15 cellular contexts compared by ENCODE assay signal in genomic region chr5:56233230-56233629, GRCh38. TPM values are rescaled to one million over a fixed set of nuclear protein-coding genes. Genes with fewer than 3 reads are reported as not detected.
DNase-seq lines count a peak whose midpoint lies in the region; ATAC-seq and TF ChIP-seq lines count a peak whose summit lies in the region.
"Had no signal": no experiment of that assay in that cellular context is flagged by ENCODE, and none has a peak within 500 bp of the region (broad histone marks: within the 10 kb centered on the region; RNA-seq: fewer than 3 reads in every experiment).

Gene ANKRD55, minus strand, starts transcription at chr5:56233330. Its CDS starts 417 bp downstream, at chr5:56232913.

- no peak within 1 kb of the TSS for H2BK120ac ChIP-seq in H9 (ENCODE audit: low read depth, low read length, poor library complexity, severe bottlenecking)
- no peak within 1 kb of the TSS for H2BK120ac ChIP-seq in mesendoderm (ENCODE audit: low read depth, low read length)

- H3K14ac ChIP-seq in H9 (ENCODE audit: insufficient read depth, low read length): no peak within 1 kb of the TSS

- H3K4me3 Mint-ChIP-seq in H9: no peak within 1 kb of the TSS
- H3K4me3 Mint-ChIP-seq: stimulated activated effector memory CD8-positive, alpha-beta T cell treated with anti-CD3 and anti-CD28 coated beads, Interleukin-12 subunit alpha, Interleukin-12 subunit beta, amount 100 ng/mL, for 72 hours; WTC11 had no signal

- H3K79me1 ChIP-seq in H9 (ENCODE audit: insufficient read depth, low read depth, low read length, poor library complexity, severe bottlenecking) (no peaks in the 10 kb centered on the region), mesendoderm (ENCODE audit: low read length) (no peaks in the 10 kb centered on the region)

- H3K79me2 ChIP-seq in H9 (ENCODE audit: insufficient read depth, low read length) (no peaks in the 10 kb centered on the region), mesendoderm (ENCODE audit: control insufficient read depth, insufficient read depth, low read length) (no peaks in the 10 kb centered on the region)

- no peak within 1 kb of the TSS for H3K4me3 ChIP-seq in right cardiac atrium (ENCODE audit: low read length)
- no peak within 1 kb of the TSS for H3K4me3 ChIP-seq in left ventricle myocardium inferior
- H3K4me3 ChIP-seq in mesendoderm (ENCODE audit: low read length): no peak within 1 kb of the TSS
- H3K4me3 ChIP-seq in MG63: no peak within 1 kb of the TSS
- H3K4me3 ChIP-seq: left lung, ovary had no signal

- H3K27ac ChIP-seq in right cardiac atrium (ENCODE audit: low read length) (no peak within 1 kb of the TSS), left ventricle myocardium inferior (replicated peaks) (no peak within 1 kb of the TSS), H9 (ENCODE audit: insufficient read length, low read depth, low read length) (no peak within 1 kb of the TSS), mesendoderm (ENCODE audit: low read depth, low read length) (no peak within 1 kb of the TSS)
- H3K27ac ChIP-seq: KMS-11, left lung, ovary had no signal

- H3K23me2 ChIP-seq in H9 (ENCODE audit: insufficient read length, low read depth, low read length, poor library complexity, severe bottlenecking): no peaks in the 10 kb centered on the region

- no peak within 1 kb of the TSS; a peak in 1 of 7 replicates for H3K27ac Mint-ChIP-seq in H9
- H3K27ac Mint-ChIP-seq: stimulated activated effector memory CD8-positive, alpha-beta T cell treated with anti-CD3 and anti-CD28 coated beads, Interleukin-12 subunit alpha, Interleukin-12 subunit beta, amount 100 ng/mL, for 72 hours; WTC11 had no signal

- H3K18ac ChIP-seq in H9 (ENCODE audit: insufficient read length, low read depth, low read length) (no peak within 1 kb of the TSS), mesendoderm (ENCODE audit: low read length) (no peak within 1 kb of the TSS)

- H3K56ac ChIP-seq in H9 (ENCODE audit: insufficient read length, low read depth, low read length) (no peak within 1 kb of the TSS), mesendoderm (ENCODE audit: low read length) (no peak within 1 kb of the TSS)

- H3K4me1 ChIP-seq in right cardiac atrium (ENCODE audit: control insufficient read depth, insufficient read depth, low read length): no peaks in the 10 kb centered on the region
- no peaks in the 10 kb centered on the region for H3K4me1 ChIP-seq in left ventricle myocardium inferior
- peaks cover 4% of the 10 kb centered on the region; the same call in 1 of the 2 replicates for H3K4me1 ChIP-seq in H9 (ENCODE audit: insufficient read depth, low read length)
- H3K4me1 ChIP-seq in mesendoderm (ENCODE audit: control insufficient read depth, low read depth, low read length): no peaks in the 10 kb centered on the region
- H3K4me1 ChIP-seq: left lung had no signal

- H2BK5ac ChIP-seq in H9 (ENCODE audit: insufficient read length, low read length) (no peak within 1 kb of the TSS), mesendoderm (ENCODE audit: low read length) (no peak within 1 kb of the TSS)

- no peaks in the 10 kb centered on the region for H3K9me3 Mint-ChIP-seq in H9
- H3K9me3 Mint-ChIP-seq: stimulated activated effector memory CD8-positive, alpha-beta T cell treated with anti-CD3 and anti-CD28 coated beads, Interleukin-12 subunit alpha, Interleukin-12 subunit beta, amount 100 ng/mL, for 72 hours had no signal

- H2AFZ ChIP-seq in H9 (ENCODE audit: low read length): no peak within 1 kb of the TSS

- no peak for DNase-seq in right cardiac atrium
- DNase-seq in left ventricle myocardium inferior: no peak
- DNase-seq in globus pallidus (ENCODE audit: low spot score): peak; percentile 7
- DNase-seq in H9: no peak
- no peak for DNase-seq in mesendoderm
- no peak for DNase-seq in MG63
- DNase-seq: amniotic stem cell, DND-41, left lung, ovary had no signal

- H4K91ac ChIP-seq in H9 (ENCODE audit: insufficient read length, low read depth, low read length): no peak within 1 kb of the TSS

- H3K9me3 ChIP-seq in right cardiac atrium (ENCODE audit: control insufficient read depth, low read length) (no peaks in the 10 kb centered on the region), left ventricle myocardium inferior (replicated peaks) (peaks cover 3% of the 10 kb centered on the region), H9 (ENCODE audit: control insufficient read depth, low read depth, low read length) (no peaks in the 10 kb centered on the region), MG63 (no peaks in the 10 kb centered on the region)
- H3K9me3 ChIP-seq: left lung, ovary had no signal

- no peaks in the 10 kb centered on the region for H3K36me3 ChIP-seq in left ventricle myocardium inferior
- no peaks in the 10 kb centered on the region for H3K36me3 ChIP-seq in mesendoderm (ENCODE audit: control insufficient read depth, insufficient read depth, low read length)
- no peaks in the 10 kb centered on the region for H3K36me3 ChIP-seq in MG63
- H3K36me3 ChIP-seq: left lung, ovary had no signal

- H3K4me1 Mint-ChIP-seq in H9: peaks cover 19 to 23% of the 10 kb centered on the region in 2 experiments
- H3K4me1 Mint-ChIP-seq: stimulated activated effector memory CD8-positive, alpha-beta T cell treated with anti-CD3 and anti-CD28 coated beads, Interleukin-12 subunit alpha, Interleukin-12 subunit beta, amount 100 ng/mL, for 72 hours had no signal

- H3K4me2 ChIP-seq in H9 (ENCODE audit: insufficient read depth, insufficient read length, low read length) (no peak within 1 kb of the TSS), mesendoderm (ENCODE audit: low read length) (no peak within 1 kb of the TSS)
- H3K4me2 ChIP-seq: KMS-11 had no signal

- H3T11ph ChIP-seq in H9 (ENCODE audit: low read length): no peak within 1 kb of the TSS

- H3K27me3 Mint-ChIP-seq in H9 (ENCODE audit: low read depth): peaks cover 1% of the 10 kb centered on the region; the same call in 1 of the 2 replicates

- no peak within 1 kb of the TSS for H2BK12ac ChIP-seq in H9 (ENCODE audit: insufficient read length, low read depth, low read length)

- H3K9ac ChIP-seq in H9 (ENCODE audit: extremely low read depth, insufficient read length, low read length) (no peak within 1 kb of the TSS), mesendoderm (ENCODE audit: low read length) (no peak within 1 kb of the TSS)
- H3K9ac ChIP-seq: KMS-11 had no signal

- no peak within 1 kb of the TSS for H2BK20ac ChIP-seq in H9 (ENCODE audit: low read depth, low read length, poor library complexity, severe bottlenecking)

- H4K20me1 ChIP-seq in H9 (ENCODE audit: control insufficient read depth, insufficient read depth, insufficient read length): no peaks in the 10 kb centered on the region

- TF ChIP-seq CTCF in left ventricle myocardium inferior (IDR thresholded peaks at IDR 0.05; ENCODE audit: borderline replicate concordance) (no peak), H9 (conservative IDR thresholded peaks at IDR 0.05) (no peak)

- H4K5ac ChIP-seq in H9 (ENCODE audit: insufficient read length, low read depth, low read length) (no peak within 1 kb of the TSS), mesendoderm (ENCODE audit: low read length) (no peak within 1 kb of the TSS)

- no peak within 1 kb of the TSS for H4K8ac ChIP-seq in H9 (replicated peaks; ENCODE audit: insufficient read length, low read depth, low read length)
- H4K8ac ChIP-seq in mesendoderm (ENCODE audit: low read depth, low read length): no peak within 1 kb of the TSS

- ATAC-seq in right cardiac atrium (peak; percentile 19 to 55), GM19463 (IDR thresholded peaks at IDR 0.05; ENCODE audit: unreplicated experiment) (no peak)
- ATAC-seq: left lung; stimulated activated effector memory CD8-positive, alpha-beta T cell treated with anti-CD3 and anti-CD28 coated beads, Interleukin-12 subunit alpha, Interleukin-12 subunit beta, amount 100 ng/mL, for 72 hours; WTC11 had no signal

- H3K4ac ChIP-seq in H9 (ENCODE audit: low read depth, low read length): no peak within 1 kb of the TSS
- no peak within 1 kb of the TSS for H3K4ac ChIP-seq in mesendoderm (ENCODE audit: low read depth, low read length)

- H3K27me3 ChIP-seq in right cardiac atrium (ENCODE audit: control insufficient read depth, insufficient read depth) (no peaks in the 10 kb centered on the region), left ventricle myocardium inferior (ENCODE audit: low read depth) (peaks cover 7% of the 10 kb centered on the region), H9 (ENCODE audit: insufficient read depth, low read length) (no peaks in the 10 kb centered on the region), mesendoderm (ENCODE audit: insufficient read depth, low read length, poor library complexity) (no peaks in the 10 kb centered on the region), MG63 (no peaks in the 10 kb centered on the region)
- H3K27me3 ChIP-seq: left lung, ovary had no signal

- no peak within 1 kb of the TSS for H2BK15ac ChIP-seq in H9 (ENCODE audit: low read depth, low read length)
- H2BK15ac ChIP-seq in mesendoderm (replicated peaks; ENCODE audit: low read depth): no peak within 1 kb of the TSS

- no peak within 1 kb of the TSS for H2AK5ac ChIP-seq in H9 (ENCODE audit: insufficient read length, low read length)
- H2AK5ac ChIP-seq in mesendoderm (ENCODE audit: low read length): no peak within 1 kb of the TSS

- H3K23ac ChIP-seq in H9 (ENCODE audit: insufficient read length, low read depth, low read length) (no peak within 1 kb of the TSS), mesendoderm (ENCODE audit: low read length) (no peak within 1 kb of the TSS)

- intact Hi-C loops in right cardiac atrium (cut with DNase I) (no loop called here), left ventricle myocardium inferior (cut with micrococcal nuclease) (no loop called here)

- WGBS in right cardiac atrium: 47% methylated on average over 8 of the region's 8 CpGs
- no CpG with 5 or more reads among the region's 8 CpGs for WGBS in H9 (ENCODE audit: extremely low coverage, insufficient read length, low lambda C conversion rate)
- no CpG with 5 or more reads among the region's 8 CpGs for WGBS in mesendoderm (ENCODE audit: extremely low coverage, insufficient coverage, low lambda C conversion rate)

- H3K36me3 Mint-ChIP-seq in H9 (ENCODE audit: insufficient read depth in 1 of 3, low read depth in 3 of 3): no peaks in the 10 kb centered on the region; a peak in 1 of 7 replicates
- H3K36me3 Mint-ChIP-seq: stimulated activated effector memory CD8-positive, alpha-beta T cell treated with anti-CD3 and anti-CD28 coated beads, Interleukin-12 subunit alpha, Interleukin-12 subunit beta, amount 100 ng/mL, for 72 hours; WTC11 had no signal

TF ChIP-seq in PFSK-1, 5 proteins besides CTCF, POLR2A, EP300 and RAD21 (continues in another document):
- TF ChIP-seq SIN3A (IDR thresholded peaks at IDR 0.05; ENCODE audit: borderline replicate concordance, insufficient read depth, low read length): peak; percentile 92; the same call in 1 of the 2 replicates
- TF ChIP-seq POLR2AphosphoS5 (IDR thresholded peaks at IDR 0.05; ENCODE audit: low read depth, low read length): peak; percentile 57; the same call in 1 of the 2 replicates
- no peak for TF ChIP-seq TAF1 (IDR thresholded peaks at IDR 0.05; ENCODE audit: borderline replicate concordance, insufficient read depth, low read length)

RNA-seq across cellular contexts. Expression of gene ANKRD55, which starts in this region (rescaled TPM):
- total RNA-seq in right cardiac atrium (under 1 TPM in 2 of 4 donors, not detected in 2; 0.20 to 0.21 TPM), left ventricle myocardium inferior (0.27 TPM), H9 (2021) (not detected in 2 replicates)
- polyA plus RNA-seq in right cardiac atrium: 0.09 TPM
- 2.8 TPM for polyA plus RNA-seq in PFSK-1 (2012; ENCODE audit: insufficient read length, low read depth)
- 0.10 TPM for polyA plus RNA-seq in mesendoderm (2013, experiment 1 of 2)
- 0.08 TPM for polyA plus RNA-seq in mesendoderm (2013, experiment 2 of 2)
- not detected in 2 replicates for total RNA-seq in MG63 (2014; rRNA removed; shearing (Covaris generic); ENCODE audit: low replicate concordance)
- total RNA-seq: WTC11 had no signal

Comparison
In these comparisons a context has a peak if more than half of its experiments do, and no peak if none do; other contexts are left out.
1. Peak in ATAC-seq in right cardiac atrium; RNA of the gene not detected or under 1 TPM.